In genomic region chr7:39259391-39260003, GRCh38 we compare ENCODE assay signal across 21 cellular contexts.
"Had no signal": no experiment of that assay in that cellular context is flagged by ENCODE, and none has a peak within 500 bp of the region (broad histone marks: within the 10 kb centered on the region; RNA-seq: fewer than 3 reads in every experiment).

No MANE protein-coding gene starts in this region.

- H3K9me3 ChIP-seq: adrenal gland, esophagus muscularis mucosa, gastroesophageal sphincter, heart right ventricle, sigmoid colon had no signal

- H3K27ac ChIP-seq: adrenal gland, esophagus muscularis mucosa, gastroesophageal sphincter, heart right ventricle, sigmoid colon, VCaP had no signal

- H3K27me3 ChIP-seq: adrenal gland, esophagus muscularis mucosa, heart right ventricle, sigmoid colon had no signal

- H3K4me3 Mint-ChIP-seq: activated T-cell treated with anti-CD3 and anti-CD28 coated beads, Interleukin-2, amount 50 U/mL, for 72 hours; naive thymus-derived CD4-positive, alpha-beta T cell; stimulated activated memory B cell treated with anti-CD40 and anti-IgM and Interleukin-4, amounts not matched to agents 10 μg/mL and 1 μg/mL and 100 μg/mL, for 72 hours; T-helper 17 cell had no signal

- DNase-seq: activated CD4-positive, alpha-beta T cell treated with anti-CD3 and anti-CD28 coated beads for 1 hour; activated CD4-positive, alpha-beta T cell treated with anti-CD3 and anti-CD28 coated beads, Interleukin-2, amount 50 U/mL, for 4 hours; activated effector memory CD4-positive, alpha-beta T cell treated with anti-CD3 and anti-CD28 coated beads, Interleukin-2, amount 50 U/mL, for 16 hours; activated T-cell treated with anti-CD3 and anti-CD28 coated beads, Interleukin-2, amount 50 U/mL, for 72 hours; adrenal gland; cerebellar nuclear complex; cortex of kidney; effector CD4-positive, alpha-beta T cell; heart right ventricle; left cardiac atrium; mesenchymal stem cell; naive thymus-derived CD4-positive, alpha-beta T cell; nucleus accumbens; sigmoid colon; stimulated activated CD4-positive, alpha-beta T cell treated with anti-CD3 and anti-CD28 coated beads, Interleukin-4, amount 100 ng/mL, for 24 hours; T-helper 17 cell had no signal

- H3K4me1 Mint-ChIP-seq: naive thymus-derived CD4-positive, alpha-beta T cell; stimulated activated memory B cell treated with anti-CD40 and anti-IgM and Interleukin-4, amounts not matched to agents 10 μg/mL and 1 μg/mL and 100 μg/mL, for 72 hours; T-helper 17 cell had no signal

- H3K36me3 ChIP-seq: adrenal gland, esophagus muscularis mucosa, gastroesophageal sphincter, heart right ventricle, sigmoid colon had no signal

- H3K27ac Mint-ChIP-seq: activated naive CD4-positive, alpha-beta T cell treated with anti-CD3 and anti-CD28 coated beads, Interleukin-2, amount 50 U/mL, for 72 hours; activated T-cell treated with anti-CD3 and anti-CD28 coated beads, Interleukin-2, amount 50 U/mL, for 72 hours; naive thymus-derived CD4-positive, alpha-beta T cell; stimulated activated memory B cell treated with anti-CD40 and anti-IgM and Interleukin-4, amounts not matched to agents 10 μg/mL and 1 μg/mL and 100 μg/mL, for 72 hours; T-helper 17 cell had no signal

- H3K4me3 ChIP-seq: adrenal gland, esophagus muscularis mucosa, gastroesophageal sphincter, heart right ventricle, sigmoid colon had no signal

- ATAC-seq: activated naive CD4-positive, alpha-beta T cell treated with anti-CD3 and anti-CD28 coated beads, Interleukin-2, amount 50 U/mL, for 72 hours; activated T-cell treated with anti-CD3 and anti-CD28 coated beads, Interleukin-2, amount 50 U/mL, for 72 hours; gastroesophageal sphincter; left cardiac atrium; T-helper 17 cell had no signal

- H3K27me3 Mint-ChIP-seq: stimulated activated memory B cell treated with anti-CD40 and anti-IgM and Interleukin-4, amounts not matched to agents 10 μg/mL and 1 μg/mL and 100 μg/mL, for 72 hours; T-helper 17 cell had no signal

- H3K4me1 ChIP-seq: adrenal gland, esophagus muscularis mucosa, gastroesophageal sphincter, heart right ventricle, sigmoid colon had no signal

- H3K36me3 Mint-ChIP-seq: activated naive CD4-positive, alpha-beta T cell treated with anti-CD3 and anti-CD28 coated beads, Interleukin-2, amount 50 U/mL, for 72 hours; naive thymus-derived CD4-positive, alpha-beta T cell; stimulated activated memory B cell treated with anti-CD40 and anti-IgM and Interleukin-4, amounts not matched to agents 10 μg/mL and 1 μg/mL and 100 μg/mL, for 72 hours had no signal

- H3K9me3 Mint-ChIP-seq: activated naive CD4-positive, alpha-beta T cell treated with anti-CD3 and anti-CD28 coated beads, Interleukin-2, amount 50 U/mL, for 72 hours; activated T-cell treated with anti-CD3 and anti-CD28 coated beads, Interleukin-2, amount 50 U/mL, for 72 hours; stimulated activated memory B cell treated with anti-CD40 and anti-IgM and Interleukin-4, amounts not matched to agents 10 μg/mL and 1 μg/mL and 100 μg/mL, for 72 hours had no signal
